12 cellular contexts compared by ENCODE assay signal in the genomic region with DNA sequence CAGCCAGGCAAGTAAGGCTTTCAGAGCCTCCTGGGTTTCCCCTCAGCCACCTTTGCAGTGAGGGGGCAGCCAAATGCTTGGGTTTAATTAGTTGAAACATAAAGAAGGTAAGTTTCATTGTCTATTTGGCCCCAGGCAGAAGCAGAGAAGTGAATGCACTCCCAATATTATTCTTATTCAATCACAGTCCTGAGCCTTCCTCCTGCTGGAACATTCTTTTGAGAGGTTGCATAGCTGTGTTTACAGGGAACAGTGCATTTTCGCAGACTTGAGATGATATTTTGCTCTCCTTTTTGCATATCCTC. TPM values are rescaled to one million over a fixed set of nuclear protein-coding genes. Genes with fewer than 3 reads are reported as not detected.
DNase-seq lines count a peak whose midpoint lies in the region; ATAC-seq lines count a peak whose summit lies in the region.
"Had no signal": no experiment of that assay in that cellular context is flagged by ENCODE, and none has a peak within 500 bp of the region (broad histone marks: within the 10 kb centered on the region; RNA-seq: fewer than 3 reads in every experiment).

No MANE protein-coding gene starts in this region.

- H3K27ac ChIP-seq in BLaER1 treated with 17β-estradiol and CSF1 and Interleukin-3, amounts not matched to agents 10 nM and 100 nM: peak overlapping the region; percentile 70 to 96 (median 91); a peak in 20 of 22 replicates
- H3K27ac ChIP-seq in epithelial cell of prostate: peak overlapping the region; percentile 88
- no peak overlapping the region for H3K27ac ChIP-seq in aorta (ENCODE audit: low read depth in 1 of 2, low read length in 2 of 2)

- WGBS in aorta, 2 donors: 90 to 91% methylated on average over 1 of the region's 1 CpG

- ATAC-seq in GM19351 (IDR thresholded peaks at IDR 0.05; ENCODE audit: unreplicated experiment) (peak; percentile 50), HG03060 (IDR thresholded peaks at IDR 0.05; ENCODE audit: low read depth, unreplicated experiment) (peak; percentile 28), aorta (ENCODE audit: low FRiP score) (no peak)

- peak overlapping the region in 9 of 11 experiments; percentile 72 to 85 (median 80); a peak in 15 of 22 replicates for H3K9ac ChIP-seq in BLaER1 treated with 17β-estradiol and CSF1 and Interleukin-3, amounts not matched to agents 10 nM and 100 nM
- H3K9ac ChIP-seq: parathyroid adenoma had no signal

- H3K27me3 ChIP-seq in BLaER1 treated with 17β-estradiol and CSF1 and Interleukin-3, amounts not matched to agents 10 nM and 100 nM: no peaks in the 10 kb centered on the region
- no peaks in the 10 kb centered on the region for H3K27me3 ChIP-seq in aorta (ENCODE audit: control insufficient read depth in 1 of 2, insufficient read depth in 2 of 2, low read length in 1 of 2)

- intact Hi-C loops in aorta (cut with DNase I): loop anchor here in 1 of 2 donors (2.0 kb wide), 1 partner anchor 81 kb away; no protein-coding TSS in a partner anchor

- H3K4me2 ChIP-seq in BLaER1 treated with 17β-estradiol and CSF1 and Interleukin-3, amounts not matched to agents 10 nM and 100 nM: peak overlapping the region; percentile 86 to 99 (median 94)

- H3K4me1 ChIP-seq in BLaER1 treated with 17β-estradiol and CSF1 and Interleukin-3, amounts not matched to agents 10 nM and 100 nM: peaks cover 47 to 90% (median 63%) of the 10 kb centered on the region in 10 experiments
- H3K4me1 ChIP-seq in aorta (ENCODE audit: control insufficient read depth in 1 of 2, insufficient read depth in 2 of 2, low read length in 2 of 2): peaks cover 0 to 11% of the 10 kb centered on the region in 2 donors
- H3K4me1 ChIP-seq: parathyroid adenoma had no signal

- peaks cover 0 to 33% (median 0%) of the 10 kb centered on the region in 11 experiments; a peak in 4 of 22 replicates for H4K20me1 ChIP-seq in BLaER1 treated with 17β-estradiol and CSF1 and Interleukin-3, amounts not matched to agents 10 nM and 100 nM

- peaks cover 0 to 63% (median 19%) of the 10 kb centered on the region in 11 experiments; a peak in 12 of 22 replicates for H3K36me3 ChIP-seq in BLaER1 treated with 17β-estradiol and CSF1 and Interleukin-3, amounts not matched to agents 10 nM and 100 nM
- no peaks in the 10 kb centered on the region for H3K36me3 ChIP-seq in aorta (ENCODE audit: control insufficient read depth in 1 of 2, insufficient read depth in 2 of 2, low read length in 1 of 2)

- peaks cover 0 to 11% (median 0%) of the 10 kb centered on the region in 11 experiments; a peak in 4 of 22 replicates for H3K9me3 ChIP-seq in BLaER1 treated with 17β-estradiol and CSF1 and Interleukin-3, amounts not matched to agents 10 nM and 100 nM (replicated peaks in 1 of 11)
- H3K9me3 ChIP-seq in aorta (ENCODE audit: control insufficient read depth, low read length): no peaks in the 10 kb centered on the region

- peak overlapping the region in 8 of 10 experiments; percentile 25 to 70 (median 60); a peak in 13 of 20 replicates for H3K4me3 ChIP-seq in BLaER1 treated with 17β-estradiol and CSF1 and Interleukin-3, amounts not matched to agents 10 nM and 100 nM
- no peak overlapping the region for H3K4me3 ChIP-seq in aorta (ENCODE audit: low read length in 2 of 2)

- DNase-seq in epithelial cell of prostate (ENCODE audit: low read depth, low spot score) (no peak), NCI-H82 (lab: John Stamatoyannopoulos, UW) (no peak), NCI-H82 treated with DMSO at 0.1 percent for 48 hours (lab: John Stamatoyannopoulos, UW; ENCODE audit: unreplicated experiment) (no peak), aorta (no peak)
- no peak for DNase-seq in activated effector memory CD4-positive, alpha-beta T cell treated with Interleukin-2 at 50 U/mL for 16 hours
- DNase-seq: CD4-positive, alpha-beta T cell; NCI-H1436 had no signal

RNA-seq across cellular contexts. Expression of gene SLC2A9, which starts 13.9 kb away (rescaled TPM):
- 10 to 100 TPM; 11.0 to 16.5 TPM for total RNA-seq in aorta
- 1 to 10 TPM; 2.1 to 8.1 TPM for polyA plus RNA-seq in aorta
- total RNA-seq: H4 had no signal

Comparison
In these comparisons a context has a peak if more than half of its experiments do, and no peak if none do; other contexts are left out.
1. H3K27ac ChIP-seq: peak in BLaER1 treated with 17β-estradiol and CSF1 and Interleukin-3, amounts not matched to agents 10 nM and 100 nM (11 of 11) and epithelial cell of prostate (single experiment); none in aorta (0 of 2).
2. H3K4me3 ChIP-seq: peak in BLaER1 treated with 17β-estradiol and CSF1 and Interleukin-3, amounts not matched to agents 10 nM and 100 nM (8 of 10); none in aorta (0 of 2).